1 cellular context compared by ENCODE assay signal in genomic region chr5:172188033-172188892, GRCh38.
TF ChIP-seq lines count a peak whose summit lies in the region.

STK10 (minus strand) TSS chr5:172188224; CDS start chr5:172188042, 182 bp downstream.

TF ChIP-seq in HepG2, 621 proteins besides CTCF, POLR2A, EP300 and RAD21 (continued from another document and continues in another):
- TF ChIP-seq ZNF614 (CRISPR knock-in tag; IDR thresholded peaks at IDR 0.05; ENCODE audit: borderline replicate concordance) (peak; percentile 66; the same call in 1 of the 2 replicates), ZMAT5 (CRISPR knock-in tag; IDR thresholded peaks at IDR 0.05; ENCODE audit: borderline replicate concordance, low read depth) (no peak), KAT8 (CRISPR knock-in tag; IDR thresholded peaks at IDR 0.05) (no peak; the same call in 1 of the 2 replicates), ZFP62 (CRISPR knock-in tag; IDR thresholded peaks at IDR 0.05) (no peak), GLI4 (CRISPR knock-in tag; IDR thresholded peaks at IDR 0.05; ENCODE audit: borderline replicate concordance) (peak; percentile 15; the same call in 1 of the 2 replicates), ZFP36 (IDR thresholded peaks at IDR 0.05; ENCODE audit: borderline replicate concordance, low read depth, low read length, partially characterized antibody) (no peak), SNRNP70 (IDR thresholded peaks at IDR 0.05; ENCODE audit: low read depth, low read length) (no peak), HOXD1 (CRISPR knock-in tag; IDR thresholded peaks at IDR 0.05) (peak; percentile 74; the same call in 1 of the 2 replicates), KLF16 (CRISPR knock-in tag; IDR thresholded peaks at IDR 0.05) (peak in 1 of 2 experiments; percentile 47; a peak in 2 of 4 replicates), ZNF224 (CRISPR knock-in tag; IDR thresholded peaks at IDR 0.05) (0 out of 2 replicates have a peak, but pooled peaks have one; percentile 67), STAT5B (CRISPR knock-in tag; IDR thresholded peaks at IDR 0.05) (no peak), ZNF761 (CRISPR knock-in tag; conservative IDR thresholded peaks at IDR 0.05) (no peak; the same call in 1 of the 2 replicates), PREB (CRISPR knock-in tag; IDR thresholded peaks at IDR 0.05) (no peak), ARID3A (IDR thresholded peaks at IDR 0.05; ENCODE audit: low read depth, low read length) (no peak), PLRG1 (conservative IDR thresholded peaks at IDR 0.05) (no peak), HMGXB3 (CRISPR knock-in tag; IDR thresholded peaks at IDR 0.05; ENCODE audit: borderline replicate concordance) (no peak), BCL6 (CRISPR knock-in tag; IDR thresholded peaks at IDR 0.05) (no peak), U2AF1 (optimal IDR thresholded peaks at IDR 0.05; ENCODE audit: low read depth, low read length) (no peak), ZNF782 (CRISPR knock-in tag; IDR thresholded peaks at IDR 0.05; ENCODE audit: borderline replicate concordance) (no peak), ZNF558 (CRISPR knock-in tag; IDR thresholded peaks at IDR 0.05; ENCODE audit: borderline replicate concordance) (peak; percentile 53; the same call in 1 of the 2 replicates), BCLAF1 (IDR thresholded peaks at IDR 0.05) (no peak), ATF4 (CRISPR knock-in tag; IDR thresholded peaks at IDR 0.05) (0 out of 4 replicates have a peak, but pooled peaks of 1 of the 2 experiments have one; percentile 38), ISX (CRISPR knock-in tag; conservative IDR thresholded peaks at IDR 0.05) (peak; percentile 28; the same call in 1 of the 2 replicates), ZFAT (CRISPR knock-in tag; conservative IDR thresholded peaks at IDR 0.05) (no peak), ZNF891 (CRISPR knock-in tag; IDR thresholded peaks at IDR 0.05) (peak; percentile 58; the same call in 1 of the 2 replicates), ZNF512B (CRISPR knock-in tag; IDR thresholded peaks at IDR 0.05; ENCODE audit: borderline replicate concordance) (peak; percentile 90; the same call in 1 of the 2 replicates), ZNF7 (CRISPR knock-in tag; IDR thresholded peaks at IDR 0.05) (no peak), ZBTB7B (CRISPR knock-in tag; IDR thresholded peaks at IDR 0.05) (peak; percentile 90), FOXA3 (CRISPR knock-in tag; IDR thresholded peaks at IDR 0.05) (peak; percentile 14; the same call in 1 of the 2 replicates), IKZF1 (IDR thresholded peaks at IDR 0.05) (no peak), SSRP1 (CRISPR knock-in tag; IDR thresholded peaks at IDR 0.05) (no peak; the same call in 1 of the 2 replicates), HOXA5 (CRISPR knock-in tag; IDR thresholded peaks at IDR 0.05) (peak; percentile 78), TAF1 (CRISPR knock-in tag; IDR thresholded peaks at IDR 0.05) (0 out of 2 replicates have a peak, but pooled peaks have one; percentile 20), REL (CRISPR knock-in tag; conservative IDR thresholded peaks at IDR 0.05) (no peak), NFYB (CRISPR knock-in tag; IDR thresholded peaks at IDR 0.05) (peak; percentile 82), ZBTB43 (CRISPR knock-in tag; conservative IDR thresholded peaks at IDR 0.05) (peak; percentile 52; the same call in 1 of the 2 replicates), MED1 (CRISPR knock-in tag; IDR thresholded peaks at IDR 0.05) (peak; percentile 32), TRAFD1 (CRISPR knock-in tag; IDR thresholded peaks at IDR 0.05; ENCODE audit: borderline replicate concordance) (no peak), CBX2 (IDR thresholded peaks at IDR 0.05; ENCODE audit: low read depth, low read length) (no peak), CBX2 (CRISPR knock-in tag; IDR thresholded peaks at IDR 0.05; ENCODE audit: low read depth) (no peak), ZNF704 (CRISPR knock-in tag; IDR thresholded peaks at IDR 0.05; ENCODE audit: borderline replicate concordance) (no peak; the same call in 1 of the 2 replicates), ZNF180 (CRISPR knock-in tag; IDR thresholded peaks at IDR 0.05; ENCODE audit: borderline replicate concordance, low read depth) (no peak), ZNF850 (CRISPR knock-in tag; conservative IDR thresholded peaks at IDR 0.05) (no peak), ZNF777 (CRISPR knock-in tag; IDR thresholded peaks at IDR 0.05) (peak; percentile 92)
